ENCODE assay signal across 8 cellular contexts in genomic region chr16:89004209-89004831, GRCh38. TPM values are rescaled to one million over a fixed set of nuclear protein-coding genes. Genes with fewer than 3 reads are reported as not detected.
DNase-seq lines count a peak whose midpoint lies in the region; ATAC-seq and TF ChIP-seq lines count a peak whose summit lies in the region.

No MANE protein-coding gene starts in this region.

- H3K4me1 ChIP-seq in right atrium auricular region (peaks cover 0 to 18% of the 10 kb centered on the region in 2 donors), left ventricle myocardium inferior (peaks cover 17% of the 10 kb centered on the region), testis (peaks cover 10% of the 10 kb centered on the region)

- intact Hi-C loops in Right ventricle myocardium inferior (cut with DNase I), result no loop called here
- intact Hi-C loops in left ventricle myocardium inferior (cut with micrococcal nuclease), result no loop called here
- intact Hi-C loops in testis (cut with DNase I; ENCODE audit: low total_unique reads), result no loop called here

- ATAC-seq in Right ventricle myocardium inferior (peak; percentile 83), HG02840 (IDR thresholded peaks at IDR 0.05; ENCODE audit: low FRiP score, unreplicated experiment) (no peak)

- H3K27me3 ChIP-seq in right atrium auricular region, result peaks cover 0 to 6% of the 10 kb centered on the region in 2 donors
- peaks cover 68% of the 10 kb centered on the region for H3K27me3 ChIP-seq in left ventricle myocardium inferior (ENCODE audit: low read depth)
- no peaks in the 10 kb centered on the region for H3K27me3 ChIP-seq in testis

- WGBS in testis, 2 donors, result 32 to 49% methylated on average over 33 to 34 of the region's 34 CpGs

- no peak overlapping the region for H3K27ac ChIP-seq in right atrium auricular region
- H3K27ac ChIP-seq in left ventricle myocardium inferior (replicated peaks), result no peak overlapping the region
- H3K27ac ChIP-seq in testis, result no peak overlapping the region

- TF ChIP-seq CTCF in right atrium auricular region (IDR thresholded peaks at IDR 0.05), result no peak
- no peak for TF ChIP-seq CTCF in left ventricle myocardium inferior (IDR thresholded peaks at IDR 0.05; ENCODE audit: borderline replicate concordance)
- no peak for TF ChIP-seq CTCF in testis (IDR thresholded peaks at IDR 0.05)

- peaks cover 0 to 19% of the 10 kb centered on the region in 2 donors for H3K9me3 ChIP-seq in right atrium auricular region
- H3K9me3 ChIP-seq in left ventricle myocardium inferior (replicated peaks), result peaks cover 20% of the 10 kb centered on the region
- H3K9me3 ChIP-seq in testis, result no peaks in the 10 kb centered on the region

- no peak overlapping the region for H3K4me3 ChIP-seq in right atrium auricular region
- peak overlapping the region; percentile 9 for H3K4me3 ChIP-seq in left ventricle myocardium inferior
- H3K4me3 ChIP-seq in testis, result no peak overlapping the region

- H3K36me3 ChIP-seq in right atrium auricular region (no peaks in the 10 kb centered on the region), left ventricle myocardium inferior (no peaks in the 10 kb centered on the region), testis (ENCODE audit: low read depth, missing control alignments) (no peaks in the 10 kb centered on the region)

- peak; percentile 76 for DNase-seq in Right ventricle myocardium inferior (ENCODE audit: missing footprints)
- DNase-seq in right atrium auricular region (ENCODE audit: low spot score), result no peak
- peak; percentile 52 for DNase-seq in OCI-M2 (lab: John Stamatoyannopoulos, UW; ENCODE audit: unreplicated experiment)
- peak; percentile 50 for DNase-seq in left ventricle myocardium inferior
- peak; percentile 53 for DNase-seq in testis
- no peak for DNase-seq in activated CD4-positive, alpha-beta T cell treated with anti-CD3 and anti-CD28 coated beads for 1 hour
- no peak for DNase-seq in NCI-H1048 (lab: John Stamatoyannopoulos, UW)

- no peak for TF ChIP-seq POLR2A in testis (IDR thresholded peaks at IDR 0.05)

RNA-seq across cellular contexts. Expression of gene CBFA2T3, which starts 27.3 kb away (rescaled TPM):
- total RNA-seq in Right ventricle myocardium inferior (11.1 TPM), right atrium auricular region (1 to 10 TPM; 1.1 to 2.6 TPM), left ventricle myocardium inferior (8.6 TPM), testis (10 to 100 TPM in 1 of 2 donors, 1 to 10 TPM in 1; 9.2 to 11.9 TPM)
- 7.1 TPM for polyA plus RNA-seq in testis (ENCODE audit: insufficient read depth, low read depth, low replicate concordance)

Comparison
In these comparisons a context has a peak if more than half of its experiments do, and no peak if none do; other contexts are left out.
1. DNase-seq: peak in Right ventricle myocardium inferior (single experiment), OCI-M2 (single experiment), left ventricle myocardium inferior (single experiment) and testis (single experiment); none in right atrium auricular region (single experiment), activated CD4-positive, alpha-beta T cell treated with anti-CD3 and anti-CD28 coated beads for 1 hour (single experiment) and NCI-H1048 (single experiment).